Comparison of ENCODE assay signal across 8 cellular contexts in genomic region chr5:130836729-130837660, GRCh38.
DNase-seq lines count a peak whose midpoint lies in the region; ATAC-seq and TF ChIP-seq lines count a peak whose summit lies in the region.

No MANE protein-coding gene starts in this region.

- no peaks in the 10 kb centered on the region for H3K9me3 ChIP-seq in parathyroid adenoma (ENCODE audit: control insufficient read depth, low read length)
- no peaks in the 10 kb centered on the region for H3K9me3 ChIP-seq in trophoblast cell (ENCODE audit: insufficient read depth, low read depth, low read length)

- H3K9ac ChIP-seq in parathyroid adenoma (no peak overlapping the region), trophoblast cell (ENCODE audit: low read length) (no peak overlapping the region)

- H3K4me1 ChIP-seq in parathyroid adenoma (no peaks in the 10 kb centered on the region), trophoblast cell (ENCODE audit: control insufficient read depth in 1 of 2, insufficient read depth in 2 of 2, low read length in 2 of 2) (no peaks in the 10 kb centered on the region)

- no peak overlapping the region for H4K91ac ChIP-seq in trophoblast cell (ENCODE audit: low read depth, low read length)

- H3K27me3 ChIP-seq in parathyroid adenoma (ENCODE audit: control insufficient read depth, insufficient read depth, low read length) (no peaks in the 10 kb centered on the region), trophoblast cell (ENCODE audit: insufficient read depth, low read length) (no peaks in the 10 kb centered on the region)

- peaks cover 10% of the 10 kb centered on the region for H3K4me1 Mint-ChIP-seq in central memory CD8-positive, alpha-beta T cell

- H3K36me3 Mint-ChIP-seq in central memory CD8-positive, alpha-beta T cell (ENCODE audit: insufficient read depth) = no peaks in the 10 kb centered on the region

- no peak overlapping the region for H2AK5ac ChIP-seq in trophoblast cell (ENCODE audit: low read length)

- peaks cover under 1% of the 10 kb centered on the region for H3K9me3 Mint-ChIP-seq in central memory CD8-positive, alpha-beta T cell

- peak overlapping the region; percentile 81 for H3K4me3 Mint-ChIP-seq in central memory CD8-positive, alpha-beta T cell

- no peak for TF ChIP-seq POLR2A in GM18505 (IDR thresholded peaks at IDR 0.05; ENCODE audit: borderline replicate concordance, extremely low read depth, insufficient read depth, insufficient read length)

- H2BK12ac ChIP-seq in trophoblast cell (ENCODE audit: low read length) = no peak overlapping the region

- no peak overlapping the region for H3K23ac ChIP-seq in trophoblast cell (ENCODE audit: low read length)

- peak; percentile 80 for ATAC-seq in GM18505 (IDR thresholded peaks at IDR 0.05; ENCODE audit: unreplicated experiment)
- ATAC-seq in GM21737 (IDR thresholded peaks at IDR 0.05; ENCODE audit: unreplicated experiment) = peak; percentile 78
- peak; percentile 40 for ATAC-seq in central memory CD8-positive, alpha-beta T cell (replicated peaks; ENCODE audit: extremely low read depth, poor library complexity, severe bottlenecking)
- ATAC-seq in GM19328 (IDR thresholded peaks at IDR 0.05; ENCODE audit: unreplicated experiment) = no peak

- H2BK120ac ChIP-seq in trophoblast cell (ENCODE audit: insufficient read depth, low read length, poor library complexity) = no peak overlapping the region

- H3K4me2 ChIP-seq in parathyroid adenoma (ENCODE audit: low read length) (peak overlapping the region; percentile 50), trophoblast cell (ENCODE audit: low read length) (no peak overlapping the region)

- peaks cover 17% of the 10 kb centered on the region for H3K27me3 Mint-ChIP-seq in central memory CD8-positive, alpha-beta T cell

- H3K36me3 ChIP-seq in parathyroid adenoma (ENCODE audit: control insufficient read depth, insufficient read depth, low read length) = no peaks in the 10 kb centered on the region
- H3K36me3 ChIP-seq in trophoblast cell (ENCODE audit: control insufficient read depth in 1 of 2, insufficient read depth in 2 of 2, low read length in 2 of 2) = no peaks in the 10 kb centered on the region

- peak overlapping the region; percentile 79 for H3K27ac Mint-ChIP-seq in central memory CD8-positive, alpha-beta T cell (ENCODE audit: low read depth)

- no peak overlapping the region for H4K12ac ChIP-seq in trophoblast cell (ENCODE audit: low read depth, low read length)

- H2AFZ ChIP-seq in parathyroid adenoma (no peak overlapping the region), trophoblast cell (ENCODE audit: insufficient read depth, low read length, poor library complexity) (no peak overlapping the region)

- H3K4me3 ChIP-seq in parathyroid adenoma (ENCODE audit: low read depth, low read length) (peak overlapping the region; percentile 43), trophoblast cell (ENCODE audit: low read depth, low read length) (no peak overlapping the region)

- no peak overlapping the region for H3K14ac ChIP-seq in trophoblast cell (ENCODE audit: low read length)

- H3K79me2 ChIP-seq in parathyroid adenoma = no peaks in the 10 kb centered on the region
- no peaks in the 10 kb centered on the region for H3K79me2 ChIP-seq in trophoblast cell (ENCODE audit: control insufficient read depth, insufficient read depth, low read length, poor library complexity)

- no peak overlapping the region for H3K18ac ChIP-seq in trophoblast cell (ENCODE audit: low read length)

- peak; percentile 6 for DNase-seq in NCI-H2029 (lab: John Stamatoyannopoulos, UW)
- no peak for DNase-seq in central memory CD8-positive, alpha-beta T cell (ENCODE audit: low spot score in 2 of 2)
- DNase-seq in trophoblast cell = no peak
- no peak for DNase-seq in DMS79 treated with DMSO at 0.1 percent for 48 hours (lab: John Stamatoyannopoulos, UW)

- WGBS in trophoblast cell (ENCODE audit: extremely low coverage, insufficient coverage, insufficient read length) = no CpG with 5 or more reads among the region's 6 CpGs

- no peak overlapping the region for H4K8ac ChIP-seq in trophoblast cell (ENCODE audit: low read depth, low read length)

- H3K4ac ChIP-seq in trophoblast cell (ENCODE audit: low read depth, low read length) = no peak overlapping the region

- no peak overlapping the region for H2BK5ac ChIP-seq in trophoblast cell (ENCODE audit: low read depth, low read length, poor library complexity)

- no peaks in the 10 kb centered on the region for H3K79me1 ChIP-seq in trophoblast cell (ENCODE audit: low read length)

- no peak for TF ChIP-seq CTCF in parathyroid adenoma (IDR thresholded peaks at IDR 0.05)

- no peak overlapping the region for H3K27ac ChIP-seq in parathyroid adenoma
- H3K27ac ChIP-seq in trophoblast cell (ENCODE audit: low read depth, low read length) = no peak overlapping the region
